ENCODE assay signal across 8 cellular contexts in genomic region chr2:121530210-121530562, GRCh38. TPM values are rescaled to one million over a fixed set of nuclear protein-coding genes. Genes with fewer than 3 reads are reported as not detected.
A peak's percentile ranks its signal among the peaks of the same experiment; 100 is the strongest.
DNase-seq lines count a peak whose midpoint lies in the region; ATAC-seq and TF ChIP-seq lines count a peak whose summit lies in the region.

No MANE protein-coding gene starts in this region.

- H3K27me3 ChIP-seq in DND-41 (ENCODE audit: insufficient read depth, low read length, poor library complexity) = no peaks in the 10 kb centered on the region
- H3K27me3 ChIP-seq in testis = no peaks in the 10 kb centered on the region

- H2AFZ ChIP-seq in DND-41 (ENCODE audit: low read depth, low read length) = peak overlapping the region; percentile 89

- no peaks in the 10 kb centered on the region for H3K27me3 Mint-ChIP-seq in memory B cell

- H3K36me3 ChIP-seq in DND-41 (ENCODE audit: insufficient read depth, low read length) (peaks cover 36% of the 10 kb centered on the region), testis (ENCODE audit: low read depth, missing control alignments) (no peaks in the 10 kb centered on the region)

- H3K27ac ChIP-seq in DND-41 (ENCODE audit: low read length) (peak overlapping the region; percentile 99), testis (peak overlapping the region; percentile 85 to 93)

- H3K4me2 ChIP-seq in DND-41 (ENCODE audit: insufficient read depth, low read length) = peak overlapping the region; percentile 84

- intact Hi-C loops in testis (cut with DNase I; ENCODE audit: low total_unique reads) = no loop called here

- no peaks in the 10 kb centered on the region for H3K9me3 Mint-ChIP-seq in memory B cell

- H3K9me3 ChIP-seq in DND-41 (ENCODE audit: insufficient read depth, low read length, severe bottlenecking) (no peaks in the 10 kb centered on the region), testis (no peaks in the 10 kb centered on the region)

- peak; percentile 57 for ATAC-seq in DND-41 (ENCODE audit: insufficient read depth, low read depth)
- ATAC-seq in GM19372 (IDR thresholded peaks at IDR 0.05; ENCODE audit: low read depth, unreplicated experiment) = peak; percentile 41
- peak; percentile 65 for ATAC-seq in HG03432 (IDR thresholded peaks at IDR 0.05; ENCODE audit: unreplicated experiment)
- ATAC-seq in memory B cell (ENCODE audit: low read depth) = peak; percentile 13

- H3K27ac Mint-ChIP-seq in memory B cell = peak overlapping the region; percentile 98

- no peak for TF ChIP-seq CTCF in DND-41 (IDR thresholded peaks at IDR 0.05; ENCODE audit: borderline replicate concordance, extremely low read depth, low read length, poor library complexity, severe bottlenecking)
- no peak for TF ChIP-seq CTCF in testis (IDR thresholded peaks at IDR 0.05)

- H3K4me1 ChIP-seq in DND-41 (ENCODE audit: insufficient read depth, low read length) (peaks cover 37% of the 10 kb centered on the region), testis (peaks cover 45% of the 10 kb centered on the region)

- peak overlapping the region; percentile 93 for H3K9ac ChIP-seq in DND-41 (ENCODE audit: low read depth, low read length)

- peak overlapping the region; percentile 95 for H3K4me3 Mint-ChIP-seq in memory B cell

- peaks cover 7% of the 10 kb centered on the region for H3K36me3 Mint-ChIP-seq in memory B cell

- peaks cover 67% of the 10 kb centered on the region for H3K79me2 ChIP-seq in DND-41 (ENCODE audit: insufficient read depth, low read length)

- DNase-seq in DND-41 = no peak
- peak; percentile 69 for DNase-seq in SHP77 treated with DMSO at 0.1 percent for 48 hours (lab: John Stamatoyannopoulos, UW)
- peak; percentile 84 for DNase-seq in dermis blood vessel endothelial cell
- DNase-seq in memory B cell (ENCODE audit: low spot score in 2 of 2) = no peak
- no peak for DNase-seq in testis
- DNase-seq in GF-D8 (lab: John Stamatoyannopoulos, UW) = no peak

- H3K4me3 ChIP-seq in DND-41 (ENCODE audit: low read depth in 1 of 2, low read length in 2 of 2) (peak overlapping the region; percentile 95 to 96), testis (peak overlapping the region; percentile 72 to 74)

- 0% methylated on average over 5 to 24 of the region's 24 CpGs for WGBS in testis, 2 donors

- TF ChIP-seq POLR2A in testis (IDR thresholded peaks at IDR 0.05) = no peak

- H4K20me1 ChIP-seq in DND-41 (ENCODE audit: insufficient read depth, low read length) = peaks cover 36% of the 10 kb centered on the region

- peaks cover 24% of the 10 kb centered on the region for H3K4me1 Mint-ChIP-seq in memory B cell

RNA-seq across cellular contexts. Expression of gene RNU4ATAC, which starts 0.5 kb away (rescaled TPM):
- total RNA-seq in dermis blood vessel endothelial cell (under 0.01 TPM in 1 of 2 replicates, not detected in the other), testis (not detected)
- polyA plus RNA-seq in testis (ENCODE audit: insufficient read depth, low read depth, low replicate concordance) = not detected

Comparison
In these comparisons a context has a peak if more than half of its experiments do, and no peak if none do; other contexts are left out.
1. ATAC-seq: peak in every context shown above with its lines; median percentile 65 in HG03432; 57 in DND-41; 41 in GM19372; 13 in memory B cell.
2. DNase-seq: peak in SHP77 treated with DMSO at 0.1 percent for 48 hours (single experiment) and dermis blood vessel endothelial cell (single experiment); none in DND-41 (single experiment), memory B cell (0 of 2), testis (single experiment) and GF-D8 (single experiment).